Comparison of ENCODE assay signal across 24 cellular contexts in the genomic region with DNA sequence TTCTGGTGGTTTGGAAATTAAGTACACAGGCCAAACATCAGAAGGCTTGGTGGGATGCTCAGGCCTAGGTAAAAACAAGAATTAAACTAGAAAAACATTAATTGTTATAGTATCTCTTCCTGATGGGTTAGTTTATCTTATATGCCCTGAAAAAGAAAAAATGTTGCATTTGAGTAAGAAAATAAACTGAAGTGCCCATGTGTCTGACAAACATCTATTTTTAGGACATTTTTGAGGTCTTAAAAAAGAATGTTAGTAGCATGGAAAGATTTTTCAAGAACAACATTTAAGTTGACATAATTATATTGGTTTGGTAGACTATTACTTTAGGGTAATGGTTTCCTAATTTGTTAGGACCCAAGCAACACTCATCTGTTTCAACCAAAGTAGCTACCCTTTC.
"Had no signal": no experiment of that assay in that cellular context is flagged by ENCODE, and none has a peak within 500 bp of the region (broad histone marks: within the 10 kb centered on the region; RNA-seq: fewer than 3 reads in every experiment).

No MANE protein-coding gene starts in this region.

- H3K79me2 ChIP-seq: parathyroid adenoma had no signal

- H3K27ac Mint-ChIP-seq: natural killer cell; progenitor cell of endocrine pancreas; stimulated activated effector memory CD8-positive, alpha-beta T cell treated with anti-CD3 and anti-CD28 coated beads, Interleukin-12 subunit alpha, Interleukin-12 subunit beta, amount 100 ng/mL, for 72 hours; type B pancreatic cell had no signal

- H3K9ac ChIP-seq: parathyroid adenoma had no signal

- H3K9me3 ChIP-seq: colonic mucosa, esophagus muscularis mucosa, gastrocnemius medialis, lower lobe of right lung, neutrophil, right lobe of liver, testis, tibial artery had no signal

- DNase-seq: cerebellar nuclear complex; colonic mucosa; dermis blood vessel endothelial cell; effector memory CD4-positive, alpha-beta T cell; foreskin fibroblast; gastrocnemius medialis; head of caudate nucleus; left ventricle myocardium superior; lower lobe of right lung; natural killer cell; right lobe of liver; stimulated activated CD4-positive, alpha-beta T cell treated with anti-CD3 and anti-CD28 coated beads, Interleukin-2, amount 100 ng/mL, for 24 hours; stimulated activated CD4-positive, alpha-beta T cell treated with anti-CD3 and anti-CD28 coated beads, Interleukin-4, amount 100 ng/mL, for 24 hours; stimulated activated naive CD4-positive, alpha-beta T cell treated with Interleukin-2 at 50 U/mL for 16 hours; substantia nigra; testis; tibial artery had no signal

- H3K27ac ChIP-seq: colonic mucosa, esophagus muscularis mucosa, gastrocnemius medialis, lower lobe of right lung, neutrophil, parathyroid adenoma, right lobe of liver, testis had no signal

- H3K4me1 ChIP-seq: colonic mucosa, gastrocnemius medialis, lower lobe of right lung, parathyroid adenoma, testis had no signal

- H3K9me3 Mint-ChIP-seq: stimulated activated effector memory CD8-positive, alpha-beta T cell treated with anti-CD3 and anti-CD28 coated beads, Interleukin-12 subunit alpha, Interleukin-12 subunit beta, amount 100 ng/mL, for 72 hours; type B pancreatic cell had no signal

- H3K4me2 ChIP-seq: smooth muscle cell had no signal

- H3K36me3 Mint-ChIP-seq: natural killer cell; stimulated activated effector memory CD8-positive, alpha-beta T cell treated with anti-CD3 and anti-CD28 coated beads, Interleukin-12 subunit alpha, Interleukin-12 subunit beta, amount 100 ng/mL, for 72 hours; type B pancreatic cell had no signal

- H3K27me3 Mint-ChIP-seq: progenitor cell of endocrine pancreas, type B pancreatic cell had no signal

- H3K27me3 ChIP-seq: colonic mucosa, esophagus muscularis mucosa, gastrocnemius medialis, neutrophil, right lobe of liver, testis, tibial artery had no signal

- H3K36me3 ChIP-seq: colonic mucosa, esophagus muscularis mucosa, gastrocnemius medialis, lower lobe of right lung, neutrophil, right lobe of liver, tibial artery had no signal

- H3K4me3 ChIP-seq: colonic mucosa, esophagus muscularis mucosa, gastrocnemius medialis, lower lobe of right lung, right lobe of liver, smooth muscle cell, testis, tibial artery had no signal

- H3K4me1 Mint-ChIP-seq: natural killer cell; stimulated activated effector memory CD8-positive, alpha-beta T cell treated with anti-CD3 and anti-CD28 coated beads, Interleukin-12 subunit alpha, Interleukin-12 subunit beta, amount 100 ng/mL, for 72 hours had no signal

- H2AFZ ChIP-seq: parathyroid adenoma had no signal

- H3K4me3 Mint-ChIP-seq: natural killer cell; stimulated activated effector memory CD8-positive, alpha-beta T cell treated with anti-CD3 and anti-CD28 coated beads, Interleukin-12 subunit alpha, Interleukin-12 subunit beta, amount 100 ng/mL, for 72 hours; type B pancreatic cell had no signal
